In the genomic region with DNA sequence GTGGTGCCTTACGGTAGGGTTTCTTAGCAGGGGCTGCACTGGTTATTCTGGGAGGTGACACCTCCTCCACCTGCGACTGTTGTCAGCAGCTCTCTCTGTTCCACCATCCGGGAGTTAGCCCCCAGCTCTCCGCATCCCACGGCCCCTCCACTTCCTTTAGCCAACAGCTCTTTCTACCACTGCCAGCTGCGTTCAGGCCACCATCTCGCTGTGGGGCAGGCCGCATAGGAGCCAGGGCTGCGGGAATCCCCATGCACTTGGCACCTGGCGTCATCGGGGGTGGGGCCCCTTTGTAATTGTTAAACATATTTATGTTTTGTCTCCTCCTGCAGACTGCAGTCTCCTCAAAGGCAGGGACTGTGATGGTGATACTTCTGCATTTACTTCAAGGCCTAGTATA, we compare ENCODE assay signal across 21 cellular contexts.
DNase-seq lines count a peak whose midpoint lies in the region; ATAC-seq and TF ChIP-seq lines count a peak whose summit lies in the region.
"Had no signal": no experiment of that assay in that cellular context is flagged by ENCODE, and none has a peak within 500 bp of the region (broad histone marks: within the 10 kb centered on the region; RNA-seq: fewer than 3 reads in every experiment).

No MANE protein-coding gene starts in this region.

- H3K4me3 ChIP-seq in foreskin fibroblast (ENCODE audit: low read depth in 1 of 2, low read length in 2 of 2), result no peak overlapping the region
- H3K4me3 ChIP-seq: A549; BLaER1 treated with 17β-estradiol and CSF1 and Interleukin-3, amounts not matched to agents 10 nM and 100 nM had no signal

- H2AFZ ChIP-seq in H9 (ENCODE audit: low read length), result no peak overlapping the region

- H3K36me3 Mint-ChIP-seq in H9 (ENCODE audit: insufficient read depth in 1 of 3, low read depth in 3 of 3) (peaks cover 25 to 30% (median 28%) of the 10 kb centered on the region in 3 experiments), neural crest cell (ENCODE audit: low read depth) (peaks cover 5% of the 10 kb centered on the region)
- H3K36me3 Mint-ChIP-seq in activated CD8-positive, alpha-beta T cell treated with anti-CD3 and anti-CD28 coated beads, Interleukin-2, amount 10 ng/mL, durations not matched to agents 7 days and 5 days (ENCODE audit: low read depth), result no peaks in the 10 kb centered on the region
- H3K36me3 Mint-ChIP-seq: CD14-positive monocyte; CD8-positive, alpha-beta memory T cell had no signal

- no peak overlapping the region for H2BK20ac ChIP-seq in H9 (ENCODE audit: low read depth, low read length, poor library complexity, severe bottlenecking)

- no peak overlapping the region for H3K23ac ChIP-seq in H9 (ENCODE audit: insufficient read length, low read depth, low read length)

- no peaks in the 10 kb centered on the region for H3K23me2 ChIP-seq in H9 (ENCODE audit: insufficient read length, low read depth, low read length, poor library complexity, severe bottlenecking)

- no peak overlapping the region for H3K4ac ChIP-seq in H9 (ENCODE audit: low read depth, low read length)

- no peak overlapping the region for H4K5ac ChIP-seq in H9 (ENCODE audit: insufficient read length, low read depth, low read length)

- CTCF ChIA-PET in activated CD8-positive, alpha-beta T cell treated with anti-CD3 and anti-CD28 coated beads, Interleukin-2, amount 10 ng/mL, durations not matched to agents 7 days and 5 days (lab: Charles Lee), result no interaction called here

- H2AK5ac ChIP-seq in H9 (ENCODE audit: insufficient read length, low read length), result no peak overlapping the region

- no peak overlapping the region for H2BK12ac ChIP-seq in H9 (ENCODE audit: insufficient read length, low read depth, low read length)

- H2BK15ac ChIP-seq in H9 (ENCODE audit: low read depth, low read length), result no peak overlapping the region

- no peak for TF ChIP-seq CTCF in H9 (conservative IDR thresholded peaks at IDR 0.05)
- no peak for TF ChIP-seq CTCF in neural crest cell (conservative IDR thresholded peaks at IDR 0.05)
- no peak for TF ChIP-seq CTCF in foreskin fibroblast (IDR thresholded peaks at IDR 0.05; ENCODE audit: low read depth, low read length)

- no peak overlapping the region for H3K14ac ChIP-seq in H9 (ENCODE audit: insufficient read depth, low read length)

- no peak overlapping the region for H3K56ac ChIP-seq in H9 (ENCODE audit: insufficient read length, low read depth, low read length)

- no peaks in the 10 kb centered on the region for H3K27me3 ChIP-seq in H9 (ENCODE audit: insufficient read depth, low read length)
- H3K27me3 ChIP-seq: BE2C had no signal

- H3K4me1 Mint-ChIP-seq in H9 (peaks cover 9 to 18% of the 10 kb centered on the region in 2 experiments), neural crest cell (no peaks in the 10 kb centered on the region)
- H3K4me1 Mint-ChIP-seq in activated CD8-positive, alpha-beta T cell treated with anti-CD3 and anti-CD28 coated beads, Interleukin-2, amount 10 ng/mL, durations not matched to agents 7 days and 5 days (ENCODE audit: low read depth), result no peaks in the 10 kb centered on the region
- H3K4me1 Mint-ChIP-seq: CD14-positive monocyte; CD8-positive, alpha-beta memory T cell had no signal

- POLR2A ChIA-PET in activated CD8-positive, alpha-beta T cell treated with anti-CD3 and anti-CD28 coated beads, Interleukin-2, amount 10 ng/mL, durations not matched to agents 7 days and 5 days (lab: Charles Lee), result no interaction called here

- no peaks in the 10 kb centered on the region for H4K20me1 ChIP-seq in H9 (ENCODE audit: control insufficient read depth, insufficient read depth, insufficient read length)

- H3K79me2 ChIP-seq in H9 (ENCODE audit: insufficient read depth, low read length), result no peaks in the 10 kb centered on the region

- H3K27me3 Mint-ChIP-seq in H9 (ENCODE audit: low read depth) (no peaks in the 10 kb centered on the region), neural crest cell (ENCODE audit: low read depth) (no peaks in the 10 kb centered on the region)
- no peaks in the 10 kb centered on the region for H3K27me3 Mint-ChIP-seq in activated CD8-positive, alpha-beta T cell treated with anti-CD3 and anti-CD28 coated beads, Interleukin-2, amount 10 ng/mL, durations not matched to agents 7 days and 5 days (ENCODE audit: low read depth)
- H3K27me3 Mint-ChIP-seq: CD4-positive, alpha-beta T cell had no signal

- H3K18ac ChIP-seq in H9 (ENCODE audit: insufficient read length, low read depth, low read length), result no peak overlapping the region

- H3K27ac Mint-ChIP-seq in H9 (peak overlapping the region in 2 of 3 experiments; percentile 31 to 49; a peak in 2 of 7 replicates), neural crest cell (ENCODE audit: unreplicated experiment) (peak overlapping the region; percentile 50)
- no peak overlapping the region for H3K27ac Mint-ChIP-seq in activated CD8-positive, alpha-beta T cell treated with anti-CD3 and anti-CD28 coated beads, Interleukin-2, amount 10 ng/mL, durations not matched to agents 7 days and 5 days
- H3K27ac Mint-ChIP-seq: CD14-positive monocyte; CD4-positive, alpha-beta T cell; CD8-positive, alpha-beta memory T cell had no signal

- H3K4me3 Mint-ChIP-seq in H9 (no peak overlapping the region), neural crest cell (no peak overlapping the region)
- H3K4me3 Mint-ChIP-seq in activated CD8-positive, alpha-beta T cell treated with anti-CD3 and anti-CD28 coated beads, Interleukin-2, amount 10 ng/mL, durations not matched to agents 7 days and 5 days, result no peak overlapping the region
- H3K4me3 Mint-ChIP-seq: CD14-positive monocyte; CD4-positive, alpha-beta T cell; CD8-positive, alpha-beta memory T cell had no signal

- no CpG with 5 or more reads among the region's 11 CpGs for WGBS in H9 (ENCODE audit: extremely low coverage, insufficient read length, low lambda C conversion rate)

- no peak overlapping the region for H4K8ac ChIP-seq in H9 (replicated peaks; ENCODE audit: insufficient read length, low read depth, low read length)

- no peak overlapping the region for H3T11ph ChIP-seq in H9 (ENCODE audit: low read length)

- H3K4me2 ChIP-seq in H9 (ENCODE audit: insufficient read depth, insufficient read length, low read length), result no peak overlapping the region
- H3K4me2 ChIP-seq: A549; BLaER1 treated with 17β-estradiol and CSF1 and Interleukin-3, amounts not matched to agents 10 nM and 100 nM had no signal

- DNase-seq in NCI-H748 (lab: John Stamatoyannopoulos, UW; ENCODE audit: unreplicated experiment) (peak; percentile 6), NCI-H748 treated with DMSO at 0.1 percent for 48 hours (lab: John Stamatoyannopoulos, UW) (no peak), H9 (no peak), neural crest cell (ENCODE audit: low read depth, low spot score) (no peak), foreskin fibroblast (no peak), NCI-H1048 (lab: John Stamatoyannopoulos, UW) (no peak)
- no peak for DNase-seq in activated CD8-positive, alpha-beta T cell treated with anti-CD3 and anti-CD28 coated beads, Interleukin-2, amount 10 ng/mL, durations not matched to agents 7 days and 5 days
- DNase-seq: 8988T; ACHN; AML-193; BE2C; Caco-2; CD4-positive, alpha-beta T cell; CD8-positive, alpha-beta memory T cell; DMS153; DMS79 treated with DMSO at 0.1 percent for 48 hours; GOT3 had no signal

- H2BK120ac ChIP-seq in H9 (ENCODE audit: low read depth, low read length, poor library complexity, severe bottlenecking), result no peak overlapping the region

- H3K4me1 ChIP-seq in H9 (ENCODE audit: insufficient read depth, low read length), result no peaks in the 10 kb centered on the region
- H3K4me1 ChIP-seq: A549; BE2C; BLaER1 treated with 17β-estradiol and CSF1 and Interleukin-3, amounts not matched to agents 10 nM and 100 nM; Caco-2 had no signal

- no peak for ATAC-seq in activated CD8-positive, alpha-beta T cell treated with anti-CD3 and anti-CD28 coated beads, Interleukin-2, amount 10 ng/mL, durations not matched to agents 7 days and 5 days
- ATAC-seq: A549, HCT116 had no signal

- H3K79me1 ChIP-seq in H9 (ENCODE audit: insufficient read depth, low read depth, low read length, poor library complexity, severe bottlenecking), result no peaks in the 10 kb centered on the region

- H3K9me3 Mint-ChIP-seq in H9 (peaks cover 21 to 23% of the 10 kb centered on the region in 2 experiments), neural crest cell (peaks cover 3% of the 10 kb centered on the region)
- H3K9me3 Mint-ChIP-seq in activated CD8-positive, alpha-beta T cell treated with anti-CD3 and anti-CD28 coated beads, Interleukin-2, amount 10 ng/mL, durations not matched to agents 7 days and 5 days (ENCODE audit: insufficient read depth), result no peaks in the 10 kb centered on the region
- H3K9me3 Mint-ChIP-seq: CD4-positive, alpha-beta T cell had no signal

- no peak overlapping the region for H4K91ac ChIP-seq in H9 (ENCODE audit: insufficient read length, low read depth, low read length)

- H3K9ac ChIP-seq in H9 (ENCODE audit: extremely low read depth, insufficient read length, low read length), result no peak overlapping the region
- H3K9ac ChIP-seq: BLaER1 treated with 17β-estradiol and CSF1 and Interleukin-3, amounts not matched to agents 10 nM and 100 nM had no signal

- no peak overlapping the region for H2BK5ac ChIP-seq in H9 (ENCODE audit: insufficient read length, low read length)

- peaks cover 9% of the 10 kb centered on the region for H3K9me3 ChIP-seq in H9 (ENCODE audit: control insufficient read depth, low read depth, low read length)
- H3K9me3 ChIP-seq: A549; BE2C; BLaER1 treated with 17β-estradiol and CSF1 and Interleukin-3, amounts not matched to agents 10 nM and 100 nM; Caco-2 had no signal

- H3K27ac ChIP-seq in H9 (ENCODE audit: insufficient read length, low read depth, low read length), result no peak overlapping the region
- H3K27ac ChIP-seq: A549; BLaER1 treated with 17β-estradiol and CSF1 and Interleukin-3, amounts not matched to agents 10 nM and 100 nM had no signal
